Comparison of ENCODE assay signal across 8 cellular contexts in genomic region chr7:66076459-66077329, GRCh38. TPM values are rescaled to one million over a fixed set of nuclear protein-coding genes. Genes with fewer than 3 reads are reported as not detected.
DNase-seq lines count a peak whose midpoint lies in the region; ATAC-seq and TF ChIP-seq lines count a peak whose summit lies in the region.

No MANE protein-coding gene starts in this region.

- H3K27me3 ChIP-seq in DND-41 (ENCODE audit: insufficient read depth, low read length, poor library complexity) (no peaks in the 10 kb centered on the region), NT2/D1 (ENCODE audit: insufficient read depth, insufficient read length) (no peaks in the 10 kb centered on the region), endodermal cell (ENCODE audit: control insufficient read depth, insufficient read depth, low read length, poor library complexity, severe bottlenecking) (no peaks in the 10 kb centered on the region), osteoblast (ENCODE audit: insufficient read depth, low read length) (no peaks in the 10 kb centered on the region)

- ATAC-seq in DND-41 (ENCODE audit: insufficient read depth, low read depth) (no peak), GM19324 (IDR thresholded peaks at IDR 0.05; ENCODE audit: low FRiP score, unreplicated experiment) (no peak)

- H3K36me3 Mint-ChIP-seq in endodermal cell (ENCODE audit: low read depth), result peaks cover 8% of the 10 kb centered on the region

- peak overlapping the region; percentile 72 for H3K4me2 ChIP-seq in DND-41 (ENCODE audit: insufficient read depth, low read length)
- H3K4me2 ChIP-seq in osteoblast (ENCODE audit: insufficient read depth, low read length), result peak overlapping the region; percentile 96

- H3K9me3 ChIP-seq in DND-41 (ENCODE audit: insufficient read depth, low read length, severe bottlenecking), result no peaks in the 10 kb centered on the region
- no peaks in the 10 kb centered on the region for H3K9me3 ChIP-seq in NT2/D1 (ENCODE audit: insufficient read depth, low read length)
- no peaks in the 10 kb centered on the region for H3K9me3 ChIP-seq in endodermal cell (ENCODE audit: control insufficient read depth, low read length)
- H3K9me3 ChIP-seq in osteoblast (ENCODE audit: low read depth, low read length), result no peaks in the 10 kb centered on the region

- H3K4me1 ChIP-seq in DND-41 (ENCODE audit: insufficient read depth, low read length) (peaks cover 10% of the 10 kb centered on the region), NT2/D1 (ENCODE audit: insufficient read depth, insufficient read length) (peaks cover 8% of the 10 kb centered on the region), endodermal cell (ENCODE audit: control insufficient read depth, insufficient read depth, low read length) (no peaks in the 10 kb centered on the region), osteoblast (ENCODE audit: insufficient read depth, low read length) (peaks cover 11% of the 10 kb centered on the region)

- no peak for DNase-seq in DND-41
- DNase-seq in NT2/D1 (ENCODE audit: low read depth, low spot score), result no peak
- DNase-seq in endodermal cell, result no peak
- DNase-seq in osteoblast (ENCODE audit: insufficient read length, low spot score, missing footprints), result peak; percentile 86
- DNase-seq in posterior vena cava (ENCODE audit: low spot score), result no peak
- no peak for DNase-seq in stimulated activated CD4-positive, alpha-beta T cell treated with anti-CD3 and anti-CD28 coated beads, Interleukin-2, amount 100 ng/mL, for 24 hours
- no peak for DNase-seq in activated CD4-positive, alpha-beta T cell treated with anti-CD3 and anti-CD28 coated beads, Interleukin-2, amount 50 U/mL, for 4 hours

- no peak for TF ChIP-seq CTCF in DND-41 (IDR thresholded peaks at IDR 0.05; ENCODE audit: borderline replicate concordance, extremely low read depth, low read length, poor library complexity, severe bottlenecking)
- no peak for TF ChIP-seq CTCF in endodermal cell (conservative IDR thresholded peaks at IDR 0.05)
- no peak for TF ChIP-seq CTCF in osteoblast (IDR thresholded peaks at IDR 0.05; ENCODE audit: extremely low read depth, low read depth, low read length)

- intact Hi-C loops in posterior vena cava (cut with DNase I), result no loop called here

- no peaks in the 10 kb centered on the region for H4K20me1 ChIP-seq in DND-41 (ENCODE audit: insufficient read depth, low read length)
- H4K20me1 ChIP-seq in osteoblast (ENCODE audit: insufficient read depth, low read length), result peaks cover 4% of the 10 kb centered on the region

- H2AFZ ChIP-seq in DND-41 (ENCODE audit: low read depth, low read length) (peak overlapping the region; percentile 46; the same call in 1 of the 2 replicates), osteoblast (ENCODE audit: low read length) (peak overlapping the region; percentile 78)

- H3K36me3 ChIP-seq in DND-41 (ENCODE audit: insufficient read depth, low read length), result no peaks in the 10 kb centered on the region
- H3K36me3 ChIP-seq in NT2/D1 (ENCODE audit: insufficient read depth, insufficient read length, low read length), result peaks cover 19% of the 10 kb centered on the region
- no peaks in the 10 kb centered on the region for H3K36me3 ChIP-seq in endodermal cell (ENCODE audit: control insufficient read depth, insufficient read depth, low read length)
- no peaks in the 10 kb centered on the region for H3K36me3 ChIP-seq in osteoblast (ENCODE audit: insufficient read depth, low read length)

- H3K9me3 Mint-ChIP-seq in endodermal cell, result no peaks in the 10 kb centered on the region

- H3K27ac ChIP-seq in DND-41 (ENCODE audit: low read length) (no peak overlapping the region), endodermal cell (ENCODE audit: low read depth, low read length) (no peak overlapping the region), osteoblast (ENCODE audit: low read depth, low read length) (no peak overlapping the region)

- WGBS in endodermal cell (ENCODE audit: insufficient coverage in 1 of 2, insufficient read length in 1 of 2), 2 experiments, result 79 to 83% methylated on average over 9 to 11 of the region's 11 CpGs

- H3K79me2 ChIP-seq in DND-41 (ENCODE audit: insufficient read depth, low read length), result no peaks in the 10 kb centered on the region
- H3K79me2 ChIP-seq in osteoblast (ENCODE audit: insufficient read depth, low read length), result peaks cover 32% of the 10 kb centered on the region

- H3K27ac Mint-ChIP-seq in endodermal cell, result peak overlapping the region; percentile 75

- no peaks in the 10 kb centered on the region for H3K27me3 Mint-ChIP-seq in endodermal cell (ENCODE audit: insufficient read depth)

- peak overlapping the region in 1 of 2 experiments; percentile 61; a peak in 2 of 4 replicates for H3K4me3 ChIP-seq in DND-41 (ENCODE audit: low read depth in 1 of 2, low read length in 2 of 2)
- H3K4me3 ChIP-seq in NT2/D1 (ENCODE audit: insufficient read length, low read depth), result peak overlapping the region; percentile 92
- peak overlapping the region; percentile 97 for H3K4me3 ChIP-seq in endodermal cell (ENCODE audit: low read length)
- peak overlapping the region; percentile 90 for H3K4me3 ChIP-seq in osteoblast (ENCODE audit: insufficient read depth, low read length)

- H3K4me1 Mint-ChIP-seq in endodermal cell, result peaks cover 8% of the 10 kb centered on the region

- peak overlapping the region; percentile 76 for H3K4me3 Mint-ChIP-seq in endodermal cell

- H3K9ac ChIP-seq in DND-41 (ENCODE audit: low read depth, low read length) (peak overlapping the region; percentile 54; the same call in 1 of the 2 replicates), NT2/D1 (ENCODE audit: insufficient read length, low read depth) (peak overlapping the region; percentile 93), endodermal cell (ENCODE audit: extremely low read depth, low read length, poor library complexity, severe bottlenecking) (peak overlapping the region; percentile 71)

RNA-seq across cellular contexts. Expression of gene ASL, which starts 1.1 kb away (rescaled TPM):
- total RNA-seq in endodermal cell (10 to 100 TPM; 37.8 to 47.9 TPM), osteoblast (52.2 and 53.6 TPM in 2 replicates), posterior vena cava (10 to 100 TPM; 19.9 TPM)
- 18.9 TPM for polyA plus RNA-seq in endodermal cell (2013, experiment 1 of 2)
- 16.2 TPM for polyA plus RNA-seq in endodermal cell (2013, experiment 2 of 2)

RNA-seq across cellular contexts. Expression of gene CRCP, which starts 38.0 kb away (rescaled TPM):
- total RNA-seq in endodermal cell, result 10 to 100 TPM; 25.9 to 27.8 TPM
- polyA plus RNA-seq in endodermal cell (2013, experiment 1 of 2), result 22.7 TPM
- polyA plus RNA-seq in endodermal cell (2013, experiment 2 of 2), result 18.5 TPM
- 36.8 and 44.9 TPM in 2 replicates for total RNA-seq in osteoblast
- total RNA-seq in posterior vena cava, result 10 to 100 TPM; 28.1 to 28.3 TPM
